1 cellular context compared by ENCODE assay signal in genomic region chr1:234478481-234479309, GRCh38.
TF ChIP-seq lines count a peak whose summit lies in the region.

Gene TARBP1, minus strand, starts transcription at chr1:234479179. Its CDS starts 76 bp downstream, at chr1:234479103.

TF ChIP-seq in HepG2, 621 proteins besides CTCF, POLR2A, EP300 and RAD21 (continued from another document and continues in another):
- TF ChIP-seq, protein P1, sequence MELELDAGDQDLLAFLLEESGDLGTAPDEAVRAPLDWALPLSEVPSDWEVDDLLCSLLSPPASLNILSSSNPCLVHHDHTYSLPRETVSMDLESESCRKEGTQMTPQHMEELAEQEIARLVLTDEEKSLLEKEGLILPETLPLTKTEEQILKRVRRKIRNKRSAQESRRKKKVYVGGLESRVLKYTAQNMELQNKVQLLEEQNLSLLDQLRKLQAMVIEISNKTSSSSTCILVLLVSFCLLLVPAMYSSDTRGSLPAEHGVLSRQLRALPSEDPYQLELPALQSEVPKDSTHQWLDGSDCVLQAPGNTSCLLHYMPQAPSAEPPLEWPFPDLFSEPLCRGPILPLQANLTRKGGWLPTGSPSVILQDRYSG (CRISPR knock-in tag; IDR thresholded peaks at IDR 0.05), result peak; percentile 75; the same call in 1 of the 2 replicates
- TF ChIP-seq ZNF709 (CRISPR knock-in tag; IDR thresholded peaks at IDR 0.05) (no peak; the same call in 1 of the 2 replicates), ESRRA (CRISPR knock-in tag; IDR thresholded peaks at IDR 0.05; ENCODE audit: low read depth) (0 out of 2 replicates have a peak, but pooled peaks have one; percentile 25), ELF1 (CRISPR knock-in tag; IDR thresholded peaks at IDR 0.05) (0 out of 2 replicates have a peak, but pooled peaks have one; percentile 5), ZNF552 (CRISPR knock-in tag; IDR thresholded peaks at IDR 0.05; ENCODE audit: borderline replicate concordance) (0 out of 2 replicates have a peak, but pooled peaks have one; percentile 32), ZFP36 (IDR thresholded peaks at IDR 0.05; ENCODE audit: borderline replicate concordance, low read depth, low read length, partially characterized antibody) (no peak), HMGXB4 (CRISPR knock-in tag; IDR thresholded peaks at IDR 0.05; ENCODE audit: borderline replicate concordance in 1 of 2, low read depth in 1 of 2) (peak in 1 of 2 experiments; percentile 38; a peak in 2 of 4 replicates), ZNF407 (CRISPR knock-in tag; IDR thresholded peaks at IDR 0.05; ENCODE audit: not compliant biosample characterization) (no peak), ZNF776 (CRISPR knock-in tag; IDR thresholded peaks at IDR 0.05) (0 out of 2 replicates have a peak, but pooled peaks have one; percentile 26), JUN (CRISPR knock-in tag; IDR thresholded peaks at IDR 0.05) (no peak), GFI1 (CRISPR knock-in tag; IDR thresholded peaks at IDR 0.05; ENCODE audit: borderline replicate concordance) (peak; percentile 54; the same call in 1 of the 2 replicates), ZNF577 (CRISPR knock-in tag; IDR thresholded peaks at IDR 0.05; ENCODE audit: borderline replicate concordance, low read depth) (no peak), ZC3H13 (CRISPR knock-in tag; IDR thresholded peaks at IDR 0.05) (0 out of 2 replicates have a peak, but pooled peaks have one; percentile 45), REL (CRISPR knock-in tag; conservative IDR thresholded peaks at IDR 0.05) (no peak), HBP1 (CRISPR knock-in tag; IDR thresholded peaks at IDR 0.05; ENCODE audit: low read depth) (no peak), ZNF879 (CRISPR knock-in tag; IDR thresholded peaks at IDR 0.05) (no peak), ZNF7 (CRISPR knock-in tag; IDR thresholded peaks at IDR 0.05) (no peak), ZBTB39 (CRISPR knock-in tag; IDR thresholded peaks at IDR 0.05) (no peak), POLR2G (IDR thresholded peaks at IDR 0.05; ENCODE audit: low read depth, low read length) (peak; percentile 84), ZNF12 (CRISPR knock-in tag; IDR thresholded peaks at IDR 0.05) (no peak)
- TF ChIP-seq, protein P2, sequence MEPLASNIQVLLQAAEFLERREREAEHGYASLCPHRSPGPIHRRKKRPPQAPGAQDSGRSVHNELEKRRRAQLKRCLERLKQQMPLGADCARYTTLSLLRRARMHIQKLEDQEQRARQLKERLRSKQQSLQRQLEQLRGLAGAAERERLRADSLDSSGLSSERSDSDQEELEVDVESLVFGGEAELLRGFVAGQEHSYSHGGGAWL (CRISPR knock-in tag; IDR thresholded peaks at IDR 0.05), result peak; percentile 77
- TF ChIP-seq, protein P3, sequence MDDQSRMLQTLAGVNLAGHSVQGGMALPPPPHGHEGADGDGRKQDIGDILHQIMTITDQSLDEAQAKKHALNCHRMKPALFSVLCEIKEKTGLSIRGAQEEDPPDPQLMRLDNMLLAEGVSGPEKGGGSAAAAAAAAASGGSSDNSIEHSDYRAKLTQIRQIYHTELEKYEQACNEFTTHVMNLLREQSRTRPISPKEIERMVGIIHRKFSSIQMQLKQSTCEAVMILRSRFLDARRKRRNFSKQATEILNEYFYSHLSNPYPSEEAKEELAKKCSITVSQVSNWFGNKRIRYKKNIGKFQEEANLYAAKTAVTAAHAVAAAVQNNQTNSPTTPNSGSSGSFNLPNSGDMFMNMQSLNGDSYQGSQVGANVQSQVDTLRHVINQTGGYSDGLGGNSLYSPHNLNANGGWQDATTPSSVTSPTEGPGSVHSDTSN (CRISPR knock-in tag; IDR thresholded peaks at IDR 0.05; ENCODE audit: borderline replicate concordance), result no peak
- TF ChIP-seq, protein P4, sequence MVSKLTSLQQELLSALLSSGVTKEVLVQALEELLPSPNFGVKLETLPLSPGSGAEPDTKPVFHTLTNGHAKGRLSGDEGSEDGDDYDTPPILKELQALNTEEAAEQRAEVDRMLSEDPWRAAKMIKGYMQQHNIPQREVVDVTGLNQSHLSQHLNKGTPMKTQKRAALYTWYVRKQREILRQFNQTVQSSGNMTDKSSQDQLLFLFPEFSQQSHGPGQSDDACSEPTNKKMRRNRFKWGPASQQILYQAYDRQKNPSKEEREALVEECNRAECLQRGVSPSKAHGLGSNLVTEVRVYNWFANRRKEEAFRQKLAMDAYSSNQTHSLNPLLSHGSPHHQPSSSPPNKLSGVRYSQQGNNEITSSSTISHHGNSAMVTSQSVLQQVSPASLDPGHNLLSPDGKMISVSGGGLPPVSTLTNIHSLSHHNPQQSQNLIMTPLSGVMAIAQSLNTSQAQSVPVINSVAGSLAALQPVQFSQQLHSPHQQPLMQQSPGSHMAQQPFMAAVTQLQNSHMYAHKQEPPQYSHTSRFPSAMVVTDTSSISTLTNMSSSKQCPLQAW (CRISPR knock-in tag; IDR thresholded peaks at IDR 0.05), result no peak
- TF ChIP-seq, protein P5, sequence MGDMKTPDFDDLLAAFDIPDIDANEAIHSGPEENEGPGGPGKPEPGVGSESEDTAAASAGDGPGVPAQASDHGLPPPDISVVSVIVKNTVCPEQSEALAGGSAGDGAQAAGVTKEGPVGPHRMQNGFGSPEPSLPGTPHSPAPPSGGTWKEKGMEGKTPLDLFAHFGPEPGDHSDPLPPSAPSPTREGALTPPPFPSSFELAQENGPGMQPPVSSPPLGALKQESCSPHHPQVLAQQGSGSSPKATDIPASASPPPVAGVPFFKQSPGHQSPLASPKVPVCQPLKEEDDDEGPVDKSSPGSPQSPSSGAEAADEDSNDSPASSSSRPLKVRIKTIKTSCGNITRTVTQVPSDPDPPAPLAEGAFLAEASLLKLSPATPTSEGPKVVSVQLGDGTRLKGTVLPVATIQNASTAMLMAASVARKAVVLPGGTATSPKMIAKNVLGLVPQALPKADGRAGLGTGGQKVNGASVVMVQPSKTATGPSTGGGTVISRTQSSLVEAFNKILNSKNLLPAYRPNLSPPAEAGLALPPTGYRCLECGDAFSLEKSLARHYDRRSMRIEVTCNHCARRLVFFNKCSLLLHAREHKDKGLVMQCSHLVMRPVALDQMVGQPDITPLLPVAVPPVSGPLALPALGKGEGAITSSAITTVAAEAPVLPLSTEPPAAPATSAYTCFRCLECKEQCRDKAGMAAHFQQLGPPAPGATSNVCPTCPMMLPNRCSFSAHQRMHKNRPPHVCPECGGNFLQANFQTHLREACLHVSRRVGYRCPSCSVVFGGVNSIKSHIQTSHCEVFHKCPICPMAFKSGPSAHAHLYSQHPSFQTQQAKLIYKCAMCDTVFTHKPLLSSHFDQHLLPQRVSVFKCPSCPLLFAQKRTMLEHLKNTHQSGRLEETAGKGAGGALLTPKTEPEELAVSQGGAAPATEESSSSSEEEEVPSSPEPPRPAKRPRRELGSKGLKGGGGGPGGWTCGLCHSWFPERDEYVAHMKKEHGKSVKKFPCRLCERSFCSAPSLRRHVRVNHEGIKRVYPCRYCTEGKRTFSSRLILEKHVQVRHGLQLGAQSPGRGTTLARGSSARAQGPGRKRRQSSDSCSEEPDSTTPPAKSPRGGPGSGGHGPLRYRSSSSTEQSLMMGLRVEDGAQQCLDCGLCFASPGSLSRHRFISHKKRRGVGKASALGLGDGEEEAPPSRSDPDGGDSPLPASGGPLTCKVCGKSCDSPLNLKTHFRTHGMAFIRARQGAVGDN (CRISPR knock-in tag; IDR thresholded peaks at IDR 0.05), result peak; percentile 87
- TF ChIP-seq, protein P6, sequence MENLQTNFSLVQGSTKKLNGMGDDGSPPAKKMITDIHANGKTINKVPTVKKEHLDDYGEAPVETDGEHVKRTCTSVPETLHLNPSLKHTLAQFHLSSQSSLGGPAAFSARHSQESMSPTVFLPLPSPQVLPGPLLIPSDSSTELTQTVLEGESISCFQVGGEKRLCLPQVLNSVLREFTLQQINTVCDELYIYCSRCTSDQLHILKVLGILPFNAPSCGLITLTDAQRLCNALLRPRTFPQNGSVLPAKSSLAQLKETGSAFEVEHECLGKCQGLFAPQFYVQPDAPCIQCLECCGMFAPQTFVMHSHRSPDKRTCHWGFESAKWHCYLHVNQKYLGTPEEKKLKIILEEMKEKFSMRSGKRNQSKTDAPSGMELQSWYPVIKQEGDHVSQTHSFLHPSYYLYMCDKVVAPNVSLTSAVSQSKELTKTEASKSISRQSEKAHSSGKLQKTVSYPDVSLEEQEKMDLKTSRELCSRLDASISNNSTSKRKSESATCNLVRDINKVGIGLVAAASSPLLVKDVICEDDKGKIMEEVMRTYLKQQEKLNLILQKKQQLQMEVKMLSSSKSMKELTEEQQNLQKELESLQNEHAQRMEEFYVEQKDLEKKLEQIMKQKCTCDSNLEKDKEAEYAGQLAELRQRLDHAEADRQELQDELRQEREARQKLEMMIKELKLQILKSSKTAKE (CRISPR knock-in tag; IDR thresholded peaks at IDR 0.05; ENCODE audit: borderline replicate concordance), result no peak
